Comparison of ENCODE assay signal across 18 cellular contexts in genomic region chrX:99172958-99173357, GRCh38.
"Had no signal": no experiment of that assay in that cellular context is flagged by ENCODE, and none has a peak within 500 bp of the region (broad histone marks: within the 10 kb centered on the region; RNA-seq: fewer than 3 reads in every experiment).

No MANE protein-coding gene starts in this region.

- H3K27me3 ChIP-seq: heart right ventricle, right atrium auricular region, thyroid gland, upper lobe of right lung had no signal

- H3K27me3 Mint-ChIP-seq: activated CD4-positive, alpha-beta memory T cell treated with anti-CD3 and anti-CD28 coated beads, Interleukin-2, amount 10 ng/mL, durations not matched to agents 7 days and 5 days; activated CD4-positive, alpha-beta T cell treated with anti-CD3 and anti-CD28 coated beads, Interleukin-2, amount 10 ng/mL, durations not matched to agents 24 days and 14 days; activated naive CD4-positive, alpha-beta T cell treated with anti-CD3 and anti-CD28 coated beads, Interleukin-2, amount 10 ng/mL, durations not matched to agents 7 days and 5 days; stimulated activated naive CD8-positive, alpha-beta T cell treated with anti-CD3 and anti-CD28 coated beads, Interleukin-15, Interleukin-2, amounts not matched to agents 100 ng/mL and 50 ng/mL, for 24 hours; T-helper 17 cell had no signal

- H3K9me3 Mint-ChIP-seq: activated CD4-positive, alpha-beta memory T cell treated with anti-CD3 and anti-CD28 coated beads, Interleukin-2, amount 10 ng/mL, durations not matched to agents 7 days and 5 days; activated CD4-positive, alpha-beta T cell treated with anti-CD3 and anti-CD28 coated beads, Interleukin-2, amount 10 ng/mL, durations not matched to agents 24 days and 14 days; stimulated activated naive CD8-positive, alpha-beta T cell treated with anti-CD3 and anti-CD28 coated beads, Interleukin-15, Interleukin-2, amounts not matched to agents 100 ng/mL and 50 ng/mL, for 24 hours had no signal

- H3K4me3 ChIP-seq: heart right ventricle, psoas muscle, right atrium auricular region, thyroid gland, upper lobe of right lung had no signal

- H3K27ac ChIP-seq: heart right ventricle, psoas muscle, right atrium auricular region, thyroid gland, upper lobe of right lung had no signal

- H3K4me1 ChIP-seq: heart right ventricle, psoas muscle, right atrium auricular region, thyroid gland, upper lobe of right lung had no signal

- H3K36me3 ChIP-seq: heart right ventricle, right atrium auricular region, thyroid gland, upper lobe of right lung had no signal

- DNase-seq: activated CD4-positive, alpha-beta memory T cell treated with anti-CD3 and anti-CD28 coated beads, Interleukin-2, amount 10 ng/mL, durations not matched to agents 7 days and 5 days; activated CD4-positive, alpha-beta T cell treated with anti-CD3 and anti-CD28 coated beads, Interleukin-2, amount 10 ng/mL, durations not matched to agents 24 days and 14 days; activated effector memory CD4-positive, alpha-beta T cell treated with anti-CD3 and anti-CD28 coated beads, Interleukin-2, amount 50 U/mL, for 16 hours; activated naive CD4-positive, alpha-beta T cell treated with anti-CD3 and anti-CD28 coated beads, Interleukin-2, amount 10 ng/mL, durations not matched to agents 7 days and 5 days; cerebellar nuclear complex; cortex of kidney; heart right ventricle; kidney; midbrain; natural killer cell; psoas muscle; stimulated activated CD4-positive, alpha-beta T cell treated with anti-CD3 and anti-CD28 coated beads, Interleukin-1b, Interleukin-23, amount 100 ng/mL, for 48 hours; substantia nigra; T-helper 17 cell; thyroid gland; upper lobe of right lung had no signal

- H3K27ac Mint-ChIP-seq: activated CD4-positive, alpha-beta memory T cell treated with anti-CD3 and anti-CD28 coated beads, Interleukin-2, amount 10 ng/mL, durations not matched to agents 7 days and 5 days; activated CD4-positive, alpha-beta T cell treated with anti-CD3 and anti-CD28 coated beads, Interleukin-2, amount 10 ng/mL, durations not matched to agents 24 days and 14 days; activated naive CD4-positive, alpha-beta T cell treated with anti-CD3 and anti-CD28 coated beads, Interleukin-2, amount 10 ng/mL, durations not matched to agents 7 days and 5 days; natural killer cell; stimulated activated naive CD8-positive, alpha-beta T cell treated with anti-CD3 and anti-CD28 coated beads, Interleukin-15, Interleukin-2, amounts not matched to agents 100 ng/mL and 50 ng/mL, for 24 hours; T-helper 17 cell had no signal

- H3K9me3 ChIP-seq: heart right ventricle, psoas muscle, right atrium auricular region, thyroid gland, upper lobe of right lung had no signal

- H3K36me3 Mint-ChIP-seq: activated naive CD4-positive, alpha-beta T cell treated with anti-CD3 and anti-CD28 coated beads, Interleukin-2, amount 10 ng/mL, durations not matched to agents 7 days and 5 days; natural killer cell had no signal

- H3K4me3 Mint-ChIP-seq: activated CD4-positive, alpha-beta memory T cell treated with anti-CD3 and anti-CD28 coated beads, Interleukin-2, amount 10 ng/mL, durations not matched to agents 7 days and 5 days; activated CD4-positive, alpha-beta T cell treated with anti-CD3 and anti-CD28 coated beads, Interleukin-2, amount 10 ng/mL, durations not matched to agents 24 days and 14 days; activated naive CD4-positive, alpha-beta T cell treated with anti-CD3 and anti-CD28 coated beads, Interleukin-2, amount 10 ng/mL, durations not matched to agents 7 days and 5 days; natural killer cell; stimulated activated naive CD8-positive, alpha-beta T cell treated with anti-CD3 and anti-CD28 coated beads, Interleukin-15, Interleukin-2, amounts not matched to agents 100 ng/mL and 50 ng/mL, for 24 hours; T-helper 17 cell had no signal

- H3K4me1 Mint-ChIP-seq: activated CD4-positive, alpha-beta memory T cell treated with anti-CD3 and anti-CD28 coated beads, Interleukin-2, amount 10 ng/mL, durations not matched to agents 7 days and 5 days; activated CD4-positive, alpha-beta T cell treated with anti-CD3 and anti-CD28 coated beads, Interleukin-2, amount 10 ng/mL, durations not matched to agents 24 days and 14 days; activated naive CD4-positive, alpha-beta T cell treated with anti-CD3 and anti-CD28 coated beads, Interleukin-2, amount 10 ng/mL, durations not matched to agents 7 days and 5 days; natural killer cell; T-helper 17 cell had no signal
